ENCODE assay signal across 28 cellular contexts in the genomic region with DNA sequence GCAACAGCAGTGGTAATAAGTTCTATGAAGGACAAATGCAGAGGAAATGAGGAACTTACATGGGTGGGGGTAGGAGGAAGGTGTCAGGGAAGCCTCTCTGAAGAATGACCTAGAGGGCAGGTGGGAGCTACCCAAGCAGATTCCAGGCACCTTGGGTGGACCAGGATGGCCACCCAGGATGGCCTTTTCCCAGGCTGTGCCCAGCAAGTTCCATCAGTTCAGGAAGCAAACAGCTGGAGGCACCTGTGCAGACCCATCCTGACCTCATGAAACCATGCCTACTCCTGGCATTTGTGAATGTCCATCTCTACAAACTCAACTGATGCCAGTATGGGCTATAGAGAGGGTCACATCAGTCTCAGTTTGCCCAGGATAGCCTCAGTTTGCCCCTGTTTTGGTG. TPM values are rescaled to one million over a fixed set of nuclear protein-coding genes. Genes with fewer than 3 reads are reported as not detected.
DNase-seq lines count a peak whose midpoint lies in the region; TF ChIP-seq lines count a peak whose summit lies in the region.
"Had no signal": no experiment of that assay in that cellular context is flagged by ENCODE, and none has a peak within 500 bp of the region (broad histone marks: within the 10 kb centered on the region; RNA-seq: fewer than 3 reads in every experiment).

No MANE protein-coding gene starts in this region.

- H3K4me1 Mint-ChIP-seq in activated naive CD4-positive, alpha-beta T cell treated with anti-CD3 and anti-CD28 coated beads, Interleukin-2, amount 50 U/mL, for 24 hours: peaks cover 21% of the 10 kb centered on the region
- H3K4me1 Mint-ChIP-seq in activated naive CD4-positive, alpha-beta T cell treated with anti-CD3 and anti-CD28 coated beads for 36 hours (ENCODE audit: low read depth): peaks cover 23% of the 10 kb centered on the region

- H3K27ac Mint-ChIP-seq in activated naive CD4-positive, alpha-beta T cell treated with anti-CD3 and anti-CD28 coated beads, Interleukin-2, amount 50 U/mL, for 24 hours: no peak overlapping the region
- no peak overlapping the region for H3K27ac Mint-ChIP-seq in activated naive CD4-positive, alpha-beta T cell treated with anti-CD3 and anti-CD28 coated beads for 36 hours
- H3K27ac Mint-ChIP-seq: activated T-helper 1 cell treated with anti-CD3 and anti-CD28 coated beads, Interleukin-12 subunit alpha, Interleukin-12 subunit beta, Interleukin-2, Interleukin-4 antibody, amounts not matched to agents 30 ng/mL and 10 ng/mL and 1 ng/mL, durations not matched to agents 14 hours and 24 hours and 36 hours; brain had no signal

- no peaks in the 10 kb centered on the region for H3K27me3 Mint-ChIP-seq in activated naive CD4-positive, alpha-beta T cell treated with anti-CD3 and anti-CD28 coated beads, Interleukin-2, amount 50 U/mL, for 24 hours
- H3K27me3 Mint-ChIP-seq in activated naive CD4-positive, alpha-beta T cell treated with anti-CD3 and anti-CD28 coated beads for 36 hours (ENCODE audit: low read depth): no peaks in the 10 kb centered on the region
- H3K27me3 Mint-ChIP-seq: brain had no signal

- intact Hi-C loops in activated naive CD4-positive, alpha-beta T cell treated with anti-CD3 and anti-CD28 coated beads for 36 hours (cut with micrococcal nuclease): loop anchor here (5.0 to 10.0 kb wide), 5 partner anchors 275 to 692 kb away; partner anchors contain the start of genes CARD19 and ZNF484

- no peak for TF ChIP-seq CTCF in neutrophil (IDR thresholded peaks at IDR 0.05)

- H3K9me3 ChIP-seq in neutrophil: no peaks in the 10 kb centered on the region
- H3K9me3 ChIP-seq: prostate gland, uterus had no signal

- H3K4me3 ChIP-seq in neutrophil (ENCODE audit: low read depth in 1 of 2, low read length in 1 of 2): peak overlapping the region; percentile 5 to 34
- H3K4me3 ChIP-seq: GM12878, heart right ventricle, prostate gland, stomach, uterus had no signal

- CTCF ChIA-PET in activated naive CD4-positive, alpha-beta T cell treated with anti-CD3 and anti-CD28 coated beads for 36 hours (lab: Charles Lee): no interaction called here

- peaks cover 35 to 48% of the 10 kb centered on the region in 2 experiments for H3K4me1 ChIP-seq in neutrophil (ENCODE audit: control insufficient read depth in 1 of 2, insufficient read depth in 1 of 2, low read depth in 1 of 2, low read length in 1 of 2)
- H3K4me1 ChIP-seq: prostate gland, uterus had no signal

- peaks cover 6% of the 10 kb centered on the region for H3K36me3 ChIP-seq in neutrophil
- H3K36me3 ChIP-seq: prostate gland, uterus had no signal

- H3K9me3 Mint-ChIP-seq in activated naive CD4-positive, alpha-beta T cell treated with anti-CD3 and anti-CD28 coated beads, Interleukin-2, amount 50 U/mL, for 24 hours: no peaks in the 10 kb centered on the region
- H3K9me3 Mint-ChIP-seq in activated naive CD4-positive, alpha-beta T cell treated with anti-CD3 and anti-CD28 coated beads for 36 hours: no peaks in the 10 kb centered on the region

- peaks cover 2% of the 10 kb centered on the region for H3K36me3 Mint-ChIP-seq in activated naive CD4-positive, alpha-beta T cell treated with anti-CD3 and anti-CD28 coated beads, Interleukin-2, amount 50 U/mL, for 24 hours
- H3K36me3 Mint-ChIP-seq in activated naive CD4-positive, alpha-beta T cell treated with anti-CD3 and anti-CD28 coated beads for 36 hours (ENCODE audit: low read depth): peaks cover 12% of the 10 kb centered on the region

- DNase-seq in activated naive CD4-positive, alpha-beta T cell treated with anti-CD3 and anti-CD28 coated beads for 36 hours: no peak
- DNase-seq in Kasumi-1 (lab: John Stamatoyannopoulos, UW) (peak; percentile 43 to 50), OCI-M1 (lab: John Stamatoyannopoulos, UW) (peak; percentile 36), dermis blood vessel endothelial cell (no peak), nucleus accumbens (lab: John Stamatoyannopoulos, UW) (no peak), T-helper 1 cell (no peak)
- DNase-seq: activated naive CD4-positive, alpha-beta T cell treated with Interleukin-2 at 50 U/mL for 16 hours; amniotic stem cell; DMS 273 treated with DMSO at 0.1 percent for 48 hours; EL; foreskin melanocyte; H9; heart right ventricle; kidney; NCI-H1105; NCI-H187 treated with DMSO at 0.1 percent for 48 hours; NCI-H2171 treated with DMSO at 0.1 percent for 48 hours; NCI-H510A; SHP77 treated with DMSO at 0.1 percent for 48 hours; stimulated activated CD4-positive, alpha-beta T cell treated with anti-CD3 and anti-CD28 coated beads, Interleukin-2, amount 100 ng/mL, for 48 hours; stomach; uterus had no signal

- H3K27ac ChIP-seq in neutrophil: peak overlapping the region; percentile 75
- H3K27ac ChIP-seq: prostate gland, stomach, uterus had no signal

- H3K4me3 Mint-ChIP-seq in activated naive CD4-positive, alpha-beta T cell treated with anti-CD3 and anti-CD28 coated beads, Interleukin-2, amount 50 U/mL, for 24 hours: peak overlapping the region; percentile 11
- H3K4me3 Mint-ChIP-seq in activated naive CD4-positive, alpha-beta T cell treated with anti-CD3 and anti-CD28 coated beads for 36 hours: no peak overlapping the region
- H3K4me3 Mint-ChIP-seq: activated T-helper 1 cell treated with anti-CD3 and anti-CD28 coated beads, Interleukin-12 subunit alpha, Interleukin-12 subunit beta, Interleukin-2, Interleukin-4 antibody, amounts not matched to agents 30 ng/mL and 10 ng/mL and 1 ng/mL, durations not matched to agents 14 hours and 24 hours and 36 hours; H9 had no signal

- no peaks in the 10 kb centered on the region for H3K27me3 ChIP-seq in neutrophil
- H3K27me3 ChIP-seq: heart right ventricle, stomach, uterus had no signal

RNA-seq across cellular contexts. Expression of gene PHF2, which starts 6.6 kb away (rescaled TPM):
- total RNA-seq in activated naive CD4-positive, alpha-beta T cell treated with anti-CD3 and anti-CD28 coated beads for 36 hours: 10 to 100 TPM; 14.4 to 16.6 TPM
- total RNA-seq in dermis blood vessel endothelial cell: 16.0 and 16.3 TPM in 2 replicates

Comparison
In these comparisons a context has a peak if more than half of its experiments do, and no peak if none do; other contexts are left out.
1. DNase-seq: peak in Kasumi-1 (2 of 2) and OCI-M1 (single experiment); none in activated naive CD4-positive, alpha-beta T cell treated with anti-CD3 and anti-CD28 coated beads for 36 hours (single experiment), dermis blood vessel endothelial cell (single experiment), nucleus accumbens (0 of 56) and T-helper 1 cell (0 of 5).